Comparison of ENCODE assay signal across 9 cellular contexts in the genomic region with DNA sequence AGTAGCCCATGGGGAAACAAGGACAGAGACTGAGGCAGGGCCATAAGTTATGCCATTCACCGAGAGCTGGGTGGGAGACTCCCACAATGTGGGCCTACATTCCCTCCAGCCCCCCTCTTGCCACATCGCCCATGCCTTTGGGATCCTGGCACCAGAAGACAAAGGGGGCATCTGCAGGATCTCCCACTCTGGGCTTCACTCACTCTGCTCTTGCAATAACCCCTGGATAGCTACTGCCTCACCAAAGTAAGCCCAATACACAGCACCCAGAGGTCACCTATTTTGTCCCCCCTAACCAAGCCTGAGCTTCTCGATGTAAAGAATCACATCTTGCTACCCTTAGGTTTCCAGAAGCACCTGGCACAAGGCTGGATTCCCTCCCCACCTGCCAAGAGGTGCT. TPM values are rescaled to one million over a fixed set of nuclear protein-coding genes. Genes with fewer than 3 reads are reported as not detected.
DNase-seq lines count a peak whose midpoint lies in the region; ATAC-seq and TF ChIP-seq lines count a peak whose summit lies in the region.
"Had no signal": no experiment of that assay in that cellular context is flagged by ENCODE, and none has a peak within 500 bp of the region (broad histone marks: within the 10 kb centered on the region; RNA-seq: fewer than 3 reads in every experiment).

No MANE protein-coding gene starts in this region.

- TF ChIP-seq CTCF in brain (conservative IDR thresholded peaks at IDR 0.05) = no peak
- no peak for TF ChIP-seq CTCF in tibial nerve (IDR thresholded peaks at IDR 0.05)

- peaks cover 0 to 3% of the 10 kb centered on the region in 2 donors for H3K27me3 ChIP-seq in tibial nerve

- intact Hi-C loops in head of caudate nucleus (cut with DNase I) = loop anchor here (2.0 kb wide), 1 partner anchor 48 kb away; a partner anchor contains a TSS

- H3K27ac Mint-ChIP-seq in activated naive CD4-positive, alpha-beta T cell treated with anti-CD3 and anti-CD28 coated beads, Interleukin-2, amount 50 U/mL, for 24 hours = peak overlapping the region; percentile 62
- no peak overlapping the region for H3K27ac Mint-ChIP-seq in activated naive CD4-positive, alpha-beta T cell treated with anti-CD3 and anti-CD28 coated beads, Interleukin-2, amount 50 U/mL, for 72 hours
- H3K27ac Mint-ChIP-seq in brain (peak overlapping the region; percentile 90 to 99 (median 98)), memory B cell (no peak overlapping the region)

- peaks cover 13% of the 10 kb centered on the region for H3K27me3 Mint-ChIP-seq in activated naive CD4-positive, alpha-beta T cell treated with anti-CD3 and anti-CD28 coated beads, Interleukin-2, amount 50 U/mL, for 24 hours
- H3K27me3 Mint-ChIP-seq in brain (peaks cover 2% of the 10 kb centered on the region), memory B cell (peaks cover 15% of the 10 kb centered on the region)

- peak overlapping the region; percentile 36 for H3K4me3 Mint-ChIP-seq in activated naive CD4-positive, alpha-beta T cell treated with anti-CD3 and anti-CD28 coated beads, Interleukin-2, amount 50 U/mL, for 24 hours
- H3K4me3 Mint-ChIP-seq in brain (peak overlapping the region; percentile 86 to 95 (median 88)), memory B cell (peak overlapping the region; percentile 29)

- no peaks in the 10 kb centered on the region for H3K36me3 Mint-ChIP-seq in activated naive CD4-positive, alpha-beta T cell treated with anti-CD3 and anti-CD28 coated beads, Interleukin-2, amount 50 U/mL, for 24 hours
- H3K36me3 Mint-ChIP-seq in activated naive CD4-positive, alpha-beta T cell treated with anti-CD3 and anti-CD28 coated beads, Interleukin-2, amount 50 U/mL, for 72 hours = no peaks in the 10 kb centered on the region
- H3K36me3 Mint-ChIP-seq in brain = peaks cover 28% of the 10 kb centered on the region
- no peaks in the 10 kb centered on the region for H3K36me3 Mint-ChIP-seq in memory B cell

- H3K4me3 ChIP-seq in tibial nerve = peak overlapping the region in 3 of 4 donors; percentile 7 to 60 (median 43)

- H3K36me3 ChIP-seq in tibial nerve = no peaks in the 10 kb centered on the region

- H3K9me3 Mint-ChIP-seq in activated naive CD4-positive, alpha-beta T cell treated with anti-CD3 and anti-CD28 coated beads, Interleukin-2, amount 50 U/mL, for 24 hours = no peaks in the 10 kb centered on the region
- no peaks in the 10 kb centered on the region for H3K9me3 Mint-ChIP-seq in activated naive CD4-positive, alpha-beta T cell treated with anti-CD3 and anti-CD28 coated beads, Interleukin-2, amount 50 U/mL, for 72 hours
- H3K9me3 Mint-ChIP-seq in brain (peaks cover 0 to 28% (median 21%) of the 10 kb centered on the region in 5 experiments), memory B cell (no peaks in the 10 kb centered on the region)

- no peak for TF ChIP-seq POLR2A in tibial nerve (IDR thresholded peaks at IDR 0.05)

- peaks cover 0 to 23% (median 0%) of the 10 kb centered on the region in 4 donors for H3K4me1 ChIP-seq in tibial nerve

- ATAC-seq in activated naive CD4-positive, alpha-beta T cell treated with anti-CD3 and anti-CD28 coated beads, Interleukin-2, amount 50 U/mL, for 72 hours = no peak
- no peak for ATAC-seq in memory B cell (ENCODE audit: low read depth)

- peak overlapping the region; percentile 34 to 88 (median 76) for H3K27ac ChIP-seq in tibial nerve

- DNase-seq in activated naive CD4-positive, alpha-beta T cell treated with anti-CD3 and anti-CD28 coated beads, Interleukin-2, amount 50 U/mL, for 72 hours (ENCODE audit: low spot score in 2 of 2) = no peak
- no peak for DNase-seq in memory B cell (ENCODE audit: low spot score in 2 of 2)
- DNase-seq in tibial nerve (ENCODE audit: low spot score in 2 of 2) = no peak
- DNase-seq in NAMALWA (ENCODE audit: low spot score) = no peak
- DNase-seq in head of caudate nucleus = no peak
- no peak for DNase-seq in cerebellar cortex (ENCODE audit: low spot score)

- no peaks in the 10 kb centered on the region for H3K4me1 Mint-ChIP-seq in activated naive CD4-positive, alpha-beta T cell treated with anti-CD3 and anti-CD28 coated beads, Interleukin-2, amount 50 U/mL, for 24 hours
- H3K4me1 Mint-ChIP-seq in brain (peaks cover 49% of the 10 kb centered on the region), memory B cell (peaks cover 5% of the 10 kb centered on the region)

- 56 to 78% methylated on average over 3 of the region's 3 CpGs for WGBS in tibial nerve, 2 donors

- TF ChIP-seq EP300 in tibial nerve (IDR thresholded peaks at IDR 0.05) = no peak

- no peaks in the 10 kb centered on the region for H3K9me3 ChIP-seq in tibial nerve

RNA-seq across cellular contexts. Expression of a gene that starts 0.7 kb away (rescaled TPM):
- total RNA-seq in activated naive CD4-positive, alpha-beta T cell treated with anti-CD3 and anti-CD28 coated beads, Interleukin-2, amount 50 U/mL, for 72 hours = under 1 TPM; 0.11 to 0.12 TPM
- 38.0 TPM for polyA plus RNA-seq in brain (ENCODE audit: insufficient read depth, low read depth, low replicate concordance)
- 10 to 100 TPM in 1 of 4 donors, 1 to 10 TPM in 3; 6.5 to 14.7 (median 7.8) TPM for total RNA-seq in tibial nerve
- total RNA-seq: OCI-LY7 had no signal

RNA-seq across cellular contexts. Expression of a gene that starts 49.1 kb away (rescaled TPM):
- 1 to 10 TPM; 3.1 to 4.9 TPM for total RNA-seq in activated naive CD4-positive, alpha-beta T cell treated with anti-CD3 and anti-CD28 coated beads, Interleukin-2, amount 50 U/mL, for 72 hours
- polyA plus RNA-seq in brain (ENCODE audit: insufficient read depth, low read depth, low replicate concordance) = 26.1 TPM
- 10 to 100 TPM in 2 of 4 donors, 1 to 10 TPM in 2; 5.7 to 12.5 (median 8.6) TPM for total RNA-seq in tibial nerve

Comparison
In these comparisons a context has a peak if more than half of its experiments do, and no peak if none do; other contexts are left out.
1. H3K27ac Mint-ChIP-seq: peak in activated naive CD4-positive, alpha-beta T cell treated with anti-CD3 and anti-CD28 coated beads, Interleukin-2, amount 50 U/mL, for 24 hours (single experiment) and brain (5 of 5); none in activated naive CD4-positive, alpha-beta T cell treated with anti-CD3 and anti-CD28 coated beads, Interleukin-2, amount 50 U/mL, for 72 hours (0 of 2) and memory B cell (single experiment).
2. H3K4me3 Mint-ChIP-seq: peak in every context shown above with its lines; median percentile 88 in brain; 36 in activated naive CD4-positive, alpha-beta T cell treated with anti-CD3 and anti-CD28 coated beads, Interleukin-2, amount 50 U/mL, for 24 hours; 29 in memory B cell.
3. RNA of a gene that starts 0.7 kb away (total RNA-seq): 6.5 to 14.7 TPM in tibial nerve; 0.11 to 0.12 TPM in activated naive CD4-positive, alpha-beta T cell treated with anti-CD3 and anti-CD28 coated beads, Interleukin-2, amount 50 U/mL, for 72 hours; every median in the first group is over 4 times any median in the second.